8 cellular contexts compared by ENCODE assay signal in the genomic region with DNA sequence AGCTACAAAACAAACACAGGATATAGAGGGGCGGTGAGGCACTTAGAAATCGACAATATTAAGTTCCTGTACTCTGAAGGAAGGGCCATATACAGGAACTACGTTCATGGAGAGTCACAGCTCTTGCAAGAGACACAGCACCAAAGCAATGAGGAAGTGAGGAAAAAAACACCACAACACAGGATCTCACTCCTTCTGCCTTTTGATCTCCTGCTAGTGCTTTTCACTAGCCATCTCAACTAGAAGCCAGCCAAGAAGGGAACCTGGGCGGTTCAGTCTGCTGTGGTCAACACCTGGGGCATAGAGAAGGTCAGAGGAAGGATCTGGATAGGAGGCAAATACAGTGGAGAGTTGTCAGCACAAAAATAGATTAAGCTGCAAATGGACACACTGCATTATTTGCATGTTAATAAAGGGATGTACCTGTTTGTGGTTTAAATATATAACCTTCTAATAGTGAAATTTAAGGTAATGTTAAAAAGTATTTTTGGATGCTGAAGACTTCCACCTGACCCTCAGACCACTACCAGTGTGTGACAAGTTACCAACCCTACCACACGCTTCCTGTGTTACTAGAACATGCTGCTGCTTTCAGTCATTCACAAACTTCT.
DNase-seq lines count a peak whose midpoint lies in the region; ATAC-seq, FAIRE-seq and TF ChIP-seq lines count a peak whose summit lies in the region.

No MANE protein-coding gene starts in this region.

- DNase-seq in right lobe of liver, result no peak
- no peak for DNase-seq in HepG2 (ENCODE audit: low spot score)
- DNase-seq in SKM-1 (lab: John Stamatoyannopoulos, UW; ENCODE audit: unreplicated experiment), result peak; percentile 92
- no peak for DNase-seq in left lobe of liver (ENCODE audit: low spot score)
- DNase-seq in cortex of kidney (lab: John Stamatoyannopoulos, UW), result no peak
- no peak for DNase-seq in kidney tubule cell (ENCODE audit: low spot score)
- DNase-seq in NCI-H748 treated with DMSO at 0.1 percent for 48 hours (lab: John Stamatoyannopoulos, UW), result no peak

- H3K4me3 ChIP-seq in right lobe of liver (no peak overlapping the region), HepG2 (replicated peaks in 1 of 3; ENCODE audit: insufficient read depth in 1 of 3, low read depth in 2 of 3, low read length in 3 of 3) (no peak overlapping the region)

- TF ChIP-seq POLR2A in right lobe of liver (IDR thresholded peaks at IDR 0.05) (no peak), HepG2 (IDR thresholded peaks at IDR 0.05; ENCODE audit: insufficient read depth in 1 of 2, low read depth in 2 of 2, low read length in 2 of 2) (no peak)

- no peak for TF ChIP-seq RAD21 in HepG2 (CRISPR knock-in tag; IDR thresholded peaks at IDR 0.05)

- H3K27ac ChIP-seq in right lobe of liver (no peak overlapping the region), HepG2 (ENCODE audit: extremely low read length, insufficient read depth, low read length) (no peak overlapping the region)

- no peaks in the 10 kb centered on the region for H3K36me3 ChIP-seq in right lobe of liver
- no peaks in the 10 kb centered on the region for H3K36me3 ChIP-seq in HepG2 (replicated peaks in 1 of 2; ENCODE audit: control insufficient read depth in 1 of 2, insufficient read depth in 2 of 2, low read length in 2 of 2)

- no TSS peak for BruUV-seq in HepG2 (replicated peaks; lab: Mats Ljungman, UMichigan)

- H3K4me1 ChIP-seq in right lobe of liver (no peaks in the 10 kb centered on the region), HepG2 (ENCODE audit: insufficient read depth, low read length) (no peaks in the 10 kb centered on the region)

- no peak overlapping the region for H3K9ac ChIP-seq in HepG2 (ENCODE audit: insufficient read depth, low read depth, low read length)

- H3K9me3 ChIP-seq in right lobe of liver, result no peaks in the 10 kb centered on the region
- H3K9me3 ChIP-seq in HepG2 (ENCODE audit: low read length), result no peaks in the 10 kb centered on the region

- peak; percentile 38 to 79 (median 74) for ATAC-seq in right lobe of liver
- ATAC-seq in HepG2, result no peak
- ATAC-seq in HG03025 (IDR thresholded peaks at IDR 0.05; ENCODE audit: low FRiP score, unreplicated experiment), result peak; percentile 93
- peak; percentile 39 for ATAC-seq in left lobe of liver

- CTCF ChIA-PET in HepG2 (lab: Yijun Ruan, JAX; ENCODE audit: low intra/inter-chr PET ratio, low total read pairs), result no interaction called here

- no peaks in the 10 kb centered on the region for H3K27me3 ChIP-seq in right lobe of liver
- H3K27me3 ChIP-seq in HepG2 (ENCODE audit: control insufficient read depth in 1 of 2, insufficient read depth in 2 of 2, low read length in 2 of 2), result no peaks in the 10 kb centered on the region

- in situ Hi-C loops in HepG2 (cut with HindIII; ENCODE audit: extremely low pct_ligation_motif_present, low pct_unique_long_range_greater_than_20kb), result no loop called here

- FAIRE-seq in HepG2 (lab: Jason Lieb, UNC), result no peak

- TF ChIP-seq CTCF in right lobe of liver (IDR thresholded peaks at IDR 0.05), result no peak
- TF ChIP-seq CTCF in HepG2 (CRISPR knock-in tag; IDR thresholded peaks at IDR 0.05), result no peak

- POLR2A ChIA-PET in HepG2 (lab: Yijun Ruan, JAX), result no interaction called here

- H4K20me1 ChIP-seq in HepG2 (ENCODE audit: insufficient read depth, low read length), result no peaks in the 10 kb centered on the region

- no peak overlapping the region for H2AFZ ChIP-seq in HepG2 (ENCODE audit: low read length)

- TF ChIP-seq EP300 in HepG2 (IDR thresholded peaks at IDR 0.05; ENCODE audit: low read depth in 2 of 2, low read length in 2 of 2) (no peak), HepG2 (CRISPR knock-in tag; IDR thresholded peaks at IDR 0.05; ENCODE audit: borderline replicate concordance) (no peak)

- intact Hi-C loops in right lobe of liver (cut with DNase I) (no loop called here), HepG2 (cut with micrococcal nuclease; ENCODE audit: unreplicated experiment) (no loop called here)

- H3K79me2 ChIP-seq in HepG2 (ENCODE audit: insufficient read depth, low read length), result no peaks in the 10 kb centered on the region

- WGBS in right lobe of liver (ENCODE audit: insufficient coverage, low coverage, low lambda C conversion rate, missing lambda C conversion rate), result 23% methylated on average over 5 of the region's 5 CpGs
- WGBS in HepG2 (ENCODE audit: low lambda C conversion rate), result 11% methylated on average over 5 of the region's 5 CpGs

- no peak overlapping the region for H3K4me2 ChIP-seq in HepG2 (ENCODE audit: low read depth, low read length)

TF ChIP-seq in HepG2, 621 proteins besides CTCF, POLR2A, EP300 and RAD21:
- TF ChIP-seq CCDC6 (CRISPR knock-in tag; IDR thresholded peaks at IDR 0.05) (no peak), ATF2 (CRISPR knock-in tag; IDR thresholded peaks at IDR 0.05) (no peak), NFRKB (IDR thresholded peaks at IDR 0.05) (no peak), ZNF646 (CRISPR knock-in tag; IDR thresholded peaks at IDR 0.05) (no peak), TGIF2 (CRISPR knock-in tag; IDR thresholded peaks at IDR 0.05) (no peak)
